ENCODE assay signal across 14 cellular contexts in the genomic region with DNA sequence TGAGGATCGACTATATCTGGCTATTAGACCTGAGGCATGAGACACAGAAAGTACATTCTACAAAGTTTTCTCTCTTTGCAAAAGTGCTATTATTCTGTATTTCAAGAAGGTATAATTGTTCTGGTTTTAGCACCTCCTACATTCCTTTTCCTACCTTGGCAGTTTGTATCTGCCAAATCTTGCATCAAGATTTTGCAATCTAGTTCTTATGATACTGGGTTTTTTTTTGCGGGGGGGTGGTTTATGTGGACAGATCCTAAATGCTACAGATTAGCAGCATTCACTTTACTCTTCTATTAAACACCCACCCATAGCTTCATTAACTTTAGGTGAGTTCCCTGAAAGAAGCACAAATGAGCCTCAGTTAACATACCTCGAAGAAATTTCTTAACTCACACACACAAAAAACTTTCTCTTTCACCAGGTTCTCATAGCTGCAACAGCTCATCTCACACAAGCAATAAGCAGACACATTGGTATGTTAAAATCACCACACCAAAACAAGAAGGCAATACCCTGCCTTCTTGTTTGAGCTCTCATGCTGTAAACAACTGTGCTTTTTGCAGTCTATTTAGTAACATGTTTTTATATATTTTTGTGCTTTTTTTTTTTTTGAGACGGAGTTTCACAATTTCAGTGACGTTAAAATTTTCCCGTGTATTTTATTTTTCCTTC.
DNase-seq lines count a peak whose midpoint lies in the region; ATAC-seq and TF ChIP-seq lines count a peak whose summit lies in the region.
"Had no signal": no experiment of that assay in that cellular context is flagged by ENCODE, and none has a peak within 500 bp of the region (broad histone marks: within the 10 kb centered on the region; RNA-seq: fewer than 3 reads in every experiment).

No MANE protein-coding gene starts in this region.

- peak overlapping the region; percentile 27 for H3K27ac Mint-ChIP-seq in stimulated activated memory B cell treated with anti-CD40 and anti-IgM and Interleukin-4, amounts not matched to agents 10 μg/mL and 1 μg/mL and 100 μg/mL, for 72 hours
- H3K27ac Mint-ChIP-seq: CD4-positive, CD25-positive, alpha-beta regulatory T cell had no signal

- DNase-seq in EH (ENCODE audit: low read depth) (peak; percentile 30), fibroblast of villous mesenchyme (ENCODE audit: low read depth) (peak; percentile 81), NCI-H524 (lab: John Stamatoyannopoulos, UW) (no peak), LoVo (ENCODE audit: low spot score) (no peak), G401 (ENCODE audit: low spot score) (no peak)
- no peak for DNase-seq in activated CD8-positive, alpha-beta memory T cell treated with anti-CD3 and anti-CD28 coated beads, Interleukin-2, amount 50 U/mL, for 4 hours
- DNase-seq: activated CD4-positive, alpha-beta T cell treated with anti-CD3 and anti-CD28 coated beads, Interleukin-2, amount 50 U/mL, for 48 hours; activated naive CD4-positive, alpha-beta T cell treated with Interleukin-2 at 50 U/mL for 16 hours; CD4-positive, CD25-positive, alpha-beta regulatory T cell; NCI-H1105 treated with DMSO at 0.1 percent for 48 hours; NCI-H82 had no signal

- in situ Hi-C loops in G401 (cut with HindIII; ENCODE audit: low sequenced_read_pairs), result loop anchor here (5.0 kb wide), 1 partner anchor 94 kb away; no protein-coding TSS in a partner anchor

- no peak for ATAC-seq in stimulated activated memory B cell treated with anti-CD40 and anti-IgM and Interleukin-4, amounts not matched to agents 10 μg/mL and 1 μg/mL and 100 μg/mL, for 72 hours
- ATAC-seq: sciatic nerve had no signal

- no peak overlapping the region for H3K4me3 ChIP-seq in fibroblast of villous mesenchyme (ENCODE audit: low read depth, low read length)

- H3K27ac ChIP-seq in VCaP, result peak overlapping the region; percentile 96; the same call in 1 of the 2 replicates

- peaks cover 2% of the 10 kb centered on the region for H3K9me3 Mint-ChIP-seq in stimulated activated memory B cell treated with anti-CD40 and anti-IgM and Interleukin-4, amounts not matched to agents 10 μg/mL and 1 μg/mL and 100 μg/mL, for 72 hours

- TF ChIP-seq CTCF in VCaP (conservative IDR thresholded peaks at IDR 0.05) (no peak), fibroblast of villous mesenchyme (IDR thresholded peaks at IDR 0.05; ENCODE audit: insufficient read depth, low read depth, low read length) (no peak)

- no peak overlapping the region for H3K4me3 Mint-ChIP-seq in stimulated activated memory B cell treated with anti-CD40 and anti-IgM and Interleukin-4, amounts not matched to agents 10 μg/mL and 1 μg/mL and 100 μg/mL, for 72 hours

- H3K36me3 Mint-ChIP-seq in stimulated activated memory B cell treated with anti-CD40 and anti-IgM and Interleukin-4, amounts not matched to agents 10 μg/mL and 1 μg/mL and 100 μg/mL, for 72 hours, result peaks cover 5% of the 10 kb centered on the region
- H3K36me3 Mint-ChIP-seq: CD4-positive, CD25-positive, alpha-beta regulatory T cell had no signal

- H3K27me3 Mint-ChIP-seq in stimulated activated memory B cell treated with anti-CD40 and anti-IgM and Interleukin-4, amounts not matched to agents 10 μg/mL and 1 μg/mL and 100 μg/mL, for 72 hours, result no peaks in the 10 kb centered on the region

- H3K4me1 Mint-ChIP-seq in stimulated activated memory B cell treated with anti-CD40 and anti-IgM and Interleukin-4, amounts not matched to agents 10 μg/mL and 1 μg/mL and 100 μg/mL, for 72 hours, result peaks cover 28% of the 10 kb centered on the region

Comparison
In these comparisons a context has a peak if more than half of its experiments do, and no peak if none do; other contexts are left out.
1. DNase-seq: peak in EH (single experiment) and fibroblast of villous mesenchyme (single experiment); none in NCI-H524 (0 of 2), LoVo (single experiment), G401 (single experiment) and activated CD8-positive, alpha-beta memory T cell treated with anti-CD3 and anti-CD28 coated beads, Interleukin-2, amount 50 U/mL, for 4 hours (single experiment).